25 cellular contexts compared by ENCODE assay signal in the genomic region with DNA sequence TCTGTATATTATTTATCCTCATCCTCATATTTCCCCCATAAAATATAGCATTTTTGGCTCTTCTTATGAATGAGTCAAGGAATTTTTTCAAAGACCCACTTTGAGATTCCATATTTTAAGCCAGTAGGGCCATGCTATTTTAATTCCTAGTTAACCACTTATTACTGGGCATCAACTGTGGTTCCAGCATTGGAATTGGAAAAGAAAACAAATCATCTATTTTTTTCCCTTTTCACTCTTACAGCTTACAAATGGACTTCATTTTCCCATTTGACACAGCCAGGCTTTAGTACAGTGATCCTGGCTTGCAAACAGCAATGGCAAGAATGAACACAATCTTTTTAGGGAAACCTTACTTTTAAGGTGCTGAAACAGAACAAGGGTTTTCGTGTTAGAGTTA.
"Had no signal": no experiment of that assay in that cellular context is flagged by ENCODE, and none has a peak within 500 bp of the region (broad histone marks: within the 10 kb centered on the region; RNA-seq: fewer than 3 reads in every experiment).

No MANE protein-coding gene starts in this region.

- H3K36me3 Mint-ChIP-seq: natural killer cell treated with Interleukin-12 subunit alpha and Interleukin-12 subunit beta and Interleukin-15 and Interleukin-18, amount 100 ng/mL, for 72 hours had no signal

- H3K9me3 Mint-ChIP-seq: activated T-cell treated with anti-CD3 and anti-CD28 coated beads, Interleukin-2, amount 50 U/mL, for 72 hours; endodermal cell; natural killer cell treated with Interleukin-12 subunit alpha and Interleukin-12 subunit beta and Interleukin-15 and Interleukin-18, amount 100 ng/mL, for 72 hours had no signal

- H3K4me3 Mint-ChIP-seq: activated naive CD8-positive, alpha-beta T cell; activated T-cell treated with anti-CD3 and anti-CD28 coated beads, Interleukin-2, amount 50 U/mL, for 72 hours; endodermal cell; natural killer cell treated with Interleukin-12 subunit alpha and Interleukin-12 subunit beta and Interleukin-15 and Interleukin-18, amount 100 ng/mL, for 72 hours had no signal

- H3K27me3 Mint-ChIP-seq: activated naive CD8-positive, alpha-beta T cell had no signal

- DNase-seq: activated CD4-positive, alpha-beta T cell treated with anti-CD3 and anti-CD28 coated beads, Interleukin-2, amount 50 U/mL, for 1 hour; activated CD4-positive, CD25-positive, alpha-beta regulatory T cell treated with anti-CD3 and anti-CD28 coated beads, Interleukin-2, amount 50 U/mL, for 72 hours; activated naive CD4-positive, alpha-beta T cell treated with Interleukin-2 at 50 U/mL for 16 hours; activated T-cell treated with anti-CD3 and anti-CD28 coated beads for 4 hours; activated T-cell treated with anti-CD3 and anti-CD28 coated beads, Interleukin-2, amount 50 U/mL, for 72 hours; central memory CD4-positive, alpha-beta T cell; endodermal cell; heart left ventricle; hypothalamus; mucosa of descending colon; posterior cingulate gyrus; right cardiac atrium; stimulated activated CD4-positive, alpha-beta T cell treated with anti-CD3 and anti-CD28 coated beads, Interleukin-12 subunit alpha, Interleukin-12 subunit beta, amount 100 ng/mL, for 4 hours; stimulated activated CD4-positive, alpha-beta T cell treated with anti-CD3 and anti-CD28 coated beads, Interleukin-4, amount 100 ng/mL, for 1 hour; stimulated activated naive CD8-positive, alpha-beta T cell treated with anti-CD3 and anti-CD28 coated beads, Interleukin-15, Interleukin-2, amounts not matched to agents 100 U/mL and 50 U/mL, for 24 hours; T-helper 2 cell; testis; transverse colon had no signal

- H3K4me3 ChIP-seq: ascending aorta, breast epithelium, esophagus muscularis mucosa, gastroesophageal sphincter, heart left ventricle, lung, mucosa of descending colon, testis, transverse colon had no signal

- H3K4me1 ChIP-seq: breast epithelium, esophagus muscularis mucosa, gastroesophageal sphincter, testis, transverse colon had no signal

- H3K27me3 ChIP-seq: ascending aorta, breast epithelium, esophagus muscularis mucosa, gastroesophageal sphincter, heart left ventricle, testis, transverse colon had no signal

- H3K4me1 Mint-ChIP-seq: endodermal cell had no signal

- H3K9me3 ChIP-seq: ascending aorta, breast epithelium, esophagus muscularis mucosa, gastroesophageal sphincter, mucosa of descending colon, testis, transverse colon had no signal

- H3K27ac Mint-ChIP-seq: activated naive CD8-positive, alpha-beta T cell; activated T-cell treated with anti-CD3 and anti-CD28 coated beads, Interleukin-2, amount 50 U/mL, for 72 hours; endodermal cell; natural killer cell treated with Interleukin-12 subunit alpha and Interleukin-12 subunit beta and Interleukin-15 and Interleukin-18, amount 100 ng/mL, for 72 hours had no signal

- H3K36me3 ChIP-seq: ascending aorta, breast epithelium, esophagus muscularis mucosa, gastroesophageal sphincter, heart left ventricle, transverse colon had no signal

- H3K27ac ChIP-seq: breast epithelium, esophagus muscularis mucosa, gastroesophageal sphincter, heart left ventricle, testis, transverse colon had no signal
